1 cellular context compared by ENCODE assay signal in genomic region chr3:71504250-71505036, GRCh38.
TF ChIP-seq lines count a peak whose summit lies in the region.

No MANE protein-coding gene starts in this region.

TF ChIP-seq in WTC11, 78 proteins besides CTCF, POLR2A, EP300 and RAD21 (continued from another document):
- TF ChIP-seq ZBTB43 (CRISPR knock-in tag; IDR thresholded peaks at IDR 0.05): no peak
- no peak for TF ChIP-seq NFE2L1 (CRISPR knock-in tag; IDR thresholded peaks at IDR 0.05)
- TF ChIP-seq SMAD3 (CRISPR knock-in tag; IDR thresholded peaks at IDR 0.05; ENCODE audit: borderline replicate concordance): no peak
TF ChIP-seq in WTC11: peak in this region for 0.
